Comparison of ENCODE assay signal across 1 cellular context in the genomic region with DNA sequence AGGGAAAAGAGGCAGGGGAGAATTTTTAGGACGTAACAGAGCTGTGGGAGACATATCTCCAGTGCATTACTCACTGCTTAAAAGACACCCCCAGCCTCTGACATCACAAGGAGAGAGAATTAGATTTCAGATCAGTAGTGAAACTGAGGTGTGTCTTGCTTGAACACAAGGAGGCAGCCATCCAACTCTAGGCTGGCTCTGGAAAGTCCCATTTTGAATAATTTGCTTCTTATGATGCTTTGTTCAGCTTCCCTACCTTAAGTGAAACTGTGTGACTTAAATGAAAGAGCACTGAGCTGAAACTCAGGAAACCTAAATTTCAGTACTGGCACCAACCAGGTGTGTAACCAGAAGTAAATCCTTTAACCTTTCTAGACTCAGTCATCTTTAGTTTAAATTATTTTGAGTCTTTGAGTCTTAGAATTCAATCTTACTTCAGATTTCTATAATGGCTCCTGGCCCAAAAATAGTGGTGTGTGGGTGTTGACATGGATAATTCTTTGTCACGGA.
TF ChIP-seq lines count a peak whose summit lies in the region.

No MANE protein-coding gene starts in this region.

TF ChIP-seq in GM12878, 131 proteins besides CTCF, POLR2A, EP300 and RAD21 (continued from another document and continues in another):
- TF ChIP-seq MEF2A (IDR thresholded peaks at IDR 0.05; ENCODE audit: insufficient read depth, low read depth, low read length) (peak; percentile 85), HDGF (IDR thresholded peaks at IDR 0.05) (no peak), GABPA (IDR thresholded peaks at IDR 0.05; ENCODE audit: low read depth) (peak; percentile 70), BHLHE40 (IDR thresholded peaks at IDR 0.05; ENCODE audit: borderline replicate concordance in 1 of 2, low read depth in 2 of 2, low read length in 1 of 2) (peak; percentile 25 to 75; a peak in 3 of 4 replicates), SPI1 (IDR thresholded peaks at IDR 0.05; ENCODE audit: borderline replicate concordance, insufficient read depth, low read depth, low read length) (no peak), STAT3 (IDR thresholded peaks at IDR 0.05; ENCODE audit: low read depth, low read length) (peak; percentile 75; the same call in 1 of the 2 replicates), ESRRA (IDR thresholded peaks at IDR 0.05; ENCODE audit: low read length) (no peak), SIN3A (IDR thresholded peaks at IDR 0.05; ENCODE audit: low read depth, low read length) (no peak), BRCA1 (IDR thresholded peaks at IDR 0.05; ENCODE audit: low read depth, low read length) (no peak), ZSCAN29 (IDR thresholded peaks at IDR 0.05) (no peak), KAT2A (conservative IDR thresholded peaks at IDR 0.05; ENCODE audit: control insufficient read depth, low read depth, low read length) (no peak), TBL1XR1 (IDR thresholded peaks at IDR 0.05; ENCODE audit: low read depth, low read length) (peak; percentile 94), RB1 (IDR thresholded peaks at IDR 0.05; ENCODE audit: borderline replicate concordance) (no peak; the same call in 1 of the 2 replicates), MYC (IDR thresholded peaks at IDR 0.05; ENCODE audit: insufficient read depth, insufficient read length, insufficient replicate concordance, low read length, severe bottlenecking) (no peak), NR2F1 (conservative IDR thresholded peaks at IDR 0.05) (peak; percentile 87), SMAD5 (IDR thresholded peaks at IDR 0.05; ENCODE audit: low read depth) (no peak), STAT1 (conservative IDR thresholded peaks at IDR 0.05) (no peak), ZNF622 (IDR thresholded peaks at IDR 0.05) (no peak), PML (IDR thresholded peaks at IDR 0.05; ENCODE audit: low read length) (peak; percentile 87), RFX5 (IDR thresholded peaks at IDR 0.05; ENCODE audit: low read depth, low read length) (no peak)
- TF ChIP-seq, protein P1, sequence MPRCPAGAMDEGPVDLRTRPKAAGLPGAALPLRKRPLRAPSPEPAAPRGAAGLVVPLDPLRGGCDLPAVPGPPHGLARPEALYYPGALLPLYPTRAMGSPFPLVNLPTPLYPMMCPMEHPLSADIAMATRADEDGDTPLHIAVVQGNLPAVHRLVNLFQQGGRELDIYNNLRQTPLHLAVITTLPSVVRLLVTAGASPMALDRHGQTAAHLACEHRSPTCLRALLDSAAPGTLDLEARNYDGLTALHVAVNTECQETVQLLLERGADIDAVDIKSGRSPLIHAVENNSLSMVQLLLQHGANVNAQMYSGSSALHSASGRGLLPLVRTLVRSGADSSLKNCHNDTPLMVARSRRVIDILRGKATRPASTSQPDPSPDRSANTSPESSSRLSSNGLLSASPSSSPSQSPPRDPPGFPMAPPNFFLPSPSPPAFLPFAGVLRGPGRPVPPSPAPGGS (IDR thresholded peaks at IDR 0.05; ENCODE audit: borderline replicate concordance, insufficient read depth, low read depth, low read length, poor library complexity, severe bottlenecking) = peak; percentile 67
- TF ChIP-seq, protein P2, sequence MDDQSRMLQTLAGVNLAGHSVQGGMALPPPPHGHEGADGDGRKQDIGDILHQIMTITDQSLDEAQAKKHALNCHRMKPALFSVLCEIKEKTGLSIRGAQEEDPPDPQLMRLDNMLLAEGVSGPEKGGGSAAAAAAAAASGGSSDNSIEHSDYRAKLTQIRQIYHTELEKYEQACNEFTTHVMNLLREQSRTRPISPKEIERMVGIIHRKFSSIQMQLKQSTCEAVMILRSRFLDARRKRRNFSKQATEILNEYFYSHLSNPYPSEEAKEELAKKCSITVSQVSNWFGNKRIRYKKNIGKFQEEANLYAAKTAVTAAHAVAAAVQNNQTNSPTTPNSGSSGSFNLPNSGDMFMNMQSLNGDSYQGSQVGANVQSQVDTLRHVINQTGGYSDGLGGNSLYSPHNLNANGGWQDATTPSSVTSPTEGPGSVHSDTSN (IDR thresholded peaks at IDR 0.05; ENCODE audit: insufficient replicate concordance, low read depth, low read length) = no peak
- TF ChIP-seq, protein P3, sequence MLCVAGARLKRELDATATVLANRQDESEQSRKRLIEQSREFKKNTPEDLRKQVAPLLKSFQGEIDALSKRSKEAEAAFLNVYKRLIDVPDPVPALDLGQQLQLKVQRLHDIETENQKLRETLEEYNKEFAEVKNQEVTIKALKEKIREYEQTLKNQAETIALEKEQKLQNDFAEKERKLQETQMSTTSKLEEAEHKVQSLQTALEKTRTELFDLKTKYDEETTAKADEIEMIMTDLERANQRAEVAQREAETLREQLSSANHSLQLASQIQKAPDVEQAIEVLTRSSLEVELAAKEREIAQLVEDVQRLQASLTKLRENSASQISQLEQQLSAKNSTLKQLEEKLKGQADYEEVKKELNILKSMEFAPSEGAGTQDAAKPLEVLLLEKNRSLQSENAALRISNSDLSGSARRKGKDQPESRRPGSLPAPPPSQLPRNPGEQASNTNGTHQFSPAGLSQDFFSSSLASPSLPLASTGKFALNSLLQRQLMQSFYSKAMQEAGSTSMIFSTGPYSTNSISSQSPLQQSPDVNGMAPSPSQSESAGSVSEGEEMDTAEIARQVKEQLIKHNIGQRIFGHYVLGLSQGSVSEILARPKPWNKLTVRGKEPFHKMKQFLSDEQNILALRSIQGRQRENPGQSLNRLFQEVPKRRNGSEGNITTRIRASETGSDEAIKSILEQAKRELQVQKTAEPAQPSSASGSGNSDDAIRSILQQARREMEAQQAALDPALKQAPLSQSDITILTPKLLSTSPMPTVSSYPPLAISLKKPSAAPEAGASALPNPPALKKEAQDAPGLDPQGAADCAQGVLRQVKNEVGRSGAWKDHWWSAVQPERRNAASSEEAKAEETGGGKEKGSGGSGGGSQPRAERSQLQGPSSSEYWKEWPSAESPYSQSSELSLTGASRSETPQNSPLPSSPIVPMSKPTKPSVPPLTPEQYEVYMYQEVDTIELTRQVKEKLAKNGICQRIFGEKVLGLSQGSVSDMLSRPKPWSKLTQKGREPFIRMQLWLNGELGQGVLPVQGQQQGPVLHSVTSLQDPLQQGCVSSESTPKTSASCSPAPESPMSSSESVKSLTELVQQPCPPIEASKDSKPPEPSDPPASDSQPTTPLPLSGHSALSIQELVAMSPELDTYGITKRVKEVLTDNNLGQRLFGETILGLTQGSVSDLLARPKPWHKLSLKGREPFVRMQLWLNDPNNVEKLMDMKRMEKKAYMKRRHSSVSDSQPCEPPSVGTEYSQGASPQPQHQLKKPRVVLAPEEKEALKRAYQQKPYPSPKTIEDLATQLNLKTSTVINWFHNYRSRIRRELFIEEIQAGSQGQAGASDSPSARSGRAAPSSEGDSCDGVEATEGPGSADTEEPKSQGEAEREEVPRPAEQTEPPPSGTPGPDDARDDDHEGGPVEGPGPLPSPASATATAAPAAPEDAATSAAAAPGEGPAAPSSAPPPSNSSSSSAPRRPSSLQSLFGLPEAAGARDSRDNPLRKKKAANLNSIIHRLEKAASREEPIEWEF (IDR thresholded peaks at IDR 0.05; ENCODE audit: insufficient replicate concordance, low read depth, low read length) = no peak
- TF ChIP-seq, protein P4, sequence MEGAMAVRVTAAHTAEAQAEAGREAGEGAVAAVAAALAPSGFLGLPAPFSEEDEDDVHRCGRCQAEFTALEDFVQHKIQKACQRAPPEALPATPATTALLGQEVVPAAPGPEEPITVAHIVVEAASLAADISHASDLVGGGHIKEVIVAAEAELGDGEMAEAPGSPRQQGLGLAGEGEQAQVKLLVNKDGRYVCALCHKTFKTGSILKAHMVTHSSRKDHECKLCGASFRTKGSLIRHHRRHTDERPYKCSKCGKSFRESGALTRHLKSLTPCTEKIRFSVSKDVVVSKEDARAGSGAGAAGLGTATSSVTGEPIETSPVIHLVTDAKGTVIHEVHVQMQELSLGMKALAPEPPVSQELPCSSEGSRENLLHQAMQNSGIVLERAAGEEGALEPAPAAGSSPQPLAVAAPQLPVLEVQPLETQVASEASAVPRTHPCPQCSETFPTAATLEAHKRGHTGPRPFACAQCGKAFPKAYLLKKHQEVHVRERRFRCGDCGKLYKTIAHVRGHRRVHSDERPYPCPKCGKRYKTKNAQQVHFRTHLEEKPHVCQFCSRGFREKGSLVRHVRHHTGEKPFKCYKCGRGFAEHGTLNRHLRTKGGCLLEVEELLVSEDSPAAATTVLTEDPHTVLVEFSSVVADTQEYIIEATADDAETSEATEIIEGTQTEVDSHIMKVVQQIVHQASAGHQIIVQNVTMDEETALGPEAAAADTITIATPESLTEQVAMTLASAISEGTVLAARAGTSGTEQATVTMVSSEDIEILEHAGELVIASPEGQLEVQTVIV (IDR thresholded peaks at IDR 0.05; ENCODE audit: borderline replicate concordance, partially characterized antibody) = no peak
- TF ChIP-seq, protein P5, sequence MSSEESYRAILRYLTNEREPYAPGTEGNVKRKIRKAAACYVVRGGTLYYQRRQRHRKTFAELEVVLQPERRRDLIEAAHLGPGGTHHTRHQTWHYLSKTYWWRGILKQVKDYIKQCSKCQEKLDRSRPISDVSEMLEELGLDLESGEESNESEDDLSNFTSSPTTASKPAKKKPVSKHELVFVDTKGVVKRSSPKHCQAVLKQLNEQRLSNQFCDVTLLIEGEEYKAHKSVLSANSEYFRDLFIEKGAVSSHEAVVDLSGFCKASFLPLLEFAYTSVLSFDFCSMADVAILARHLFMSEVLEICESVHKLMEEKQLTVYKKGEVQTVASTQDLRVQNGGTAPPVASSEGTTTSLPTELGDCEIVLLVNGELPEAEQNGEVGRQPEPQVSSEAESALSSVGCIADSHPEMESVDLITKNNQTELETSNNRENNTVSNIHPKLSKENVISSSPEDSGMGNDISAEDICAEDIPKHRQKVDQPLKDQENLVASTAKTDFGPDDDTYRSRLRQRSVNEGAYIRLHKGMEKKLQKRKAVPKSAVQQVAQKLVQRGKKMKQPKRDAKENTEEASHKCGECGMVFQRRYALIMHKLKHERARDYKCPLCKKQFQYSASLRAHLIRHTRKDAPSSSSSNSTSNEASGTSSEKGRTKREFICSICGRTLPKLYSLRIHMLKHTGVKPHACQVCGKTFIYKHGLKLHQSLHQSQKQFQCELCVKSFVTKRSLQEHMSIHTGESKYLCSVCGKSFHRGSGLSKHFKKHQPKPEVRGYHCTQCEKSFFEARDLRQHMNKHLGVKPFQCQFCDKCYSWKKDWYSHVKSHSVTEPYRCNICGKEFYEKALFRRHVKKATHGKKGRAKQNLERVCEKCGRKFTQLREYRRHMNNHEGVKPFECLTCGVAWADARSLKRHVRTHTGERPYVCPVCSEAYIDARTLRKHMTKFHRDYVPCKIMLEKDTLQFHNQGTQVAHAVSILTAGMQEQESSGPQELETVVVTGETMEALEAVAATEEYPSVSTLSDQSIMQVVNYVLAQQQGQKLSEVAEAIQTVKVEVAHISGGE (CRISPR knock-in tag; IDR thresholded peaks at IDR 0.05) = no peak
- TF ChIP-seq, protein P6, sequence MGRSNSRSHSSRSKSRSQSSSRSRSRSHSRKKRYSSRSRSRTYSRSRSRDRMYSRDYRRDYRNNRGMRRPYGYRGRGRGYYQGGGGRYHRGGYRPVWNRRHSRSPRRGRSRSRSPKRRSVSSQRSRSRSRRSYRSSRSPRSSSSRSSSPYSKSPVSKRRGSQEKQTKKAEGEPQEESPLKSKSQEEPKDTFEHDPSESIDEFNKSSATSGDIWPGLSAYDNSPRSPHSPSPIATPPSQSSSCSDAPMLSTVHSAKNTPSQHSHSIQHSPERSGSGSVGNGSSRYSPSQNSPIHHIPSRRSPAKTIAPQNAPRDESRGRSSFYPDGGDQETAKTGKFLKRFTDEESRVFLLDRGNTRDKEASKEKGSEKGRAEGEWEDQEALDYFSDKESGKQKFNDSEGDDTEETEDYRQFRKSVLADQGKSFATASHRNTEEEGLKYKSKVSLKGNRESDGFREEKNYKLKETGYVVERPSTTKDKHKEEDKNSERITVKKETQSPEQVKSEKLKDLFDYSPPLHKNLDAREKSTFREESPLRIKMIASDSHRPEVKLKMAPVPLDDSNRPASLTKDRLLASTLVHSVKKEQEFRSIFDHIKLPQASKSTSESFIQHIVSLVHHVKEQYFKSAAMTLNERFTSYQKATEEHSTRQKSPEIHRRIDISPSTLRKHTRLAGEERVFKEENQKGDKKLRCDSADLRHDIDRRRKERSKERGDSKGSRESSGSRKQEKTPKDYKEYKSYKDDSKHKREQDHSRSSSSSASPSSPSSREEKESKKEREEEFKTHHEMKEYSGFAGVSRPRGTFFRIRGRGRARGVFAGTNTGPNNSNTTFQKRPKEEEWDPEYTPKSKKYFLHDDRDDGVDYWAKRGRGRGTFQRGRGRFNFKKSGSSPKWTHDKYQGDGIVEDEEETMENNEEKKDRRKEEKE (IDR thresholded peaks at IDR 0.05) = no peak
- TF ChIP-seq, protein P7, sequence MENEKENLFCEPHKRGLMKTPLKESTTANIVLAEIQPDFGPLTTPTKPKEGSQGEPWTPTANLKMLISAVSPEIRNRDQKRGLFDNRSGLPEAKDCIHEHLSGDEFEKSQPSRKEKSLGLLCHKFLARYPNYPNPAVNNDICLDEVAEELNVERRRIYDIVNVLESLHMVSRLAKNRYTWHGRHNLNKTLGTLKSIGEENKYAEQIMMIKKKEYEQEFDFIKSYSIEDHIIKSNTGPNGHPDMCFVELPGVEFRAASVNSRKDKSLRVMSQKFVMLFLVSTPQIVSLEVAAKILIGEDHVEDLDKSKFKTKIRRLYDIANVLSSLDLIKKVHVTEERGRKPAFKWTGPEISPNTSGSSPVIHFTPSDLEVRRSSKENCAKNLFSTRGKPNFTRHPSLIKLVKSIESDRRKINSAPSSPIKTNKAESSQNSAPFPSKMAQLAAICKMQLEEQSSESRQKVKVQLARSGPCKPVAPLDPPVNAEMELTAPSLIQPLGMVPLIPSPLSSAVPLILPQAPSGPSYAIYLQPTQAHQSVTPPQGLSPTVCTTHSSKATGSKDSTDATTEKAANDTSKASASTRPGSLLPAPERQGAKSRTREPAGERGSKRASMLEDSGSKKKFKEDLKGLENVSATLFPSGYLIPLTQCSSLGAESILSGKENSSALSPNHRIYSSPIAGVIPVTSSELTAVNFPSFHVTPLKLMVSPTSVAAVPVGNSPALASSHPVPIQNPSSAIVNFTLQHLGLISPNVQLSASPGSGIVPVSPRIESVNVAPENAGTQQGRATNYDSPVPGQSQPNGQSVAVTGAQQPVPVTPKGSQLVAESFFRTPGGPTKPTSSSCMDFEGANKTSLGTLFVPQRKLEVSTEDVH (IDR thresholded peaks at IDR 0.05; ENCODE audit: low read depth, partially characterized antibody) = peak; percentile 45
- TF ChIP-seq, protein P8, sequence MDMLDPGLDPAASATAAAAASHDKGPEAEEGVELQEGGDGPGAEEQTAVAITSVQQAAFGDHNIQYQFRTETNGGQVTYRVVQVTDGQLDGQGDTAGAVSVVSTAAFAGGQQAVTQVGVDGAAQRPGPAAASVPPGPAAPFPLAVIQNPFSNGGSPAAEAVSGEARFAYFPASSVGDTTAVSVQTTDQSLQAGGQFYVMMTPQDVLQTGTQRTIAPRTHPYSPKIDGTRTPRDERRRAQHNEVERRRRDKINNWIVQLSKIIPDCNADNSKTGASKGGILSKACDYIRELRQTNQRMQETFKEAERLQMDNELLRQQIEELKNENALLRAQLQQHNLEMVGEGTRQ (IDR thresholded peaks at IDR 0.05; ENCODE audit: borderline replicate concordance, low read depth, low read length) = no peak
